ENCODE assay signal across 31 cellular contexts in the genomic region with DNA sequence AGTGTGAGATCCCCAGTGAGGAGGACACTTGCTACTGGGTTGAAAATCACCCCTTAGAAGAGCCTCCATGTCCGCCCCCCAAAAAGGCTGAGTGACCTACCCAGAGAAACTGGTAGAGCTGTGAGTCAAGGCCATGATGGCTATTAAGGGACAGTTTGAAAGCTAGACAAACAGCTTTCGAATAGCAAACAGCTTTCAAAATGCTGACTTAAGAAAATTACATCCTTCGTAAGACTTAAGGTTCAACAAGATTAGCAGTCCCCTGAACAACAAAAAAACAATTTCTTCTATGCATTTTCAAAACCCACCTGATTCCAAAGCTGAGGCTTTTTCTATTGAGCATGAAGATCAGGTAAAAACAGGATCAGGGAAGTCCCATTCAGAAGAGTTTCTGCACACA.
"Had no signal": no experiment of that assay in that cellular context is flagged by ENCODE, and none has a peak within 500 bp of the region (broad histone marks: within the 10 kb centered on the region; RNA-seq: fewer than 3 reads in every experiment).

No MANE protein-coding gene starts in this region.

- H3K4me1 ChIP-seq: left lung, lower lobe of right lung, prostate gland, sigmoid colon, testis, thyroid gland, transverse colon, upper lobe of left lung, vagina had no signal

- H3K36me3 ChIP-seq: left lung, lower lobe of right lung, ovary, prostate gland, sigmoid colon, thyroid gland, transverse colon, upper lobe of left lung, vagina had no signal

- H3K27ac ChIP-seq: left lung, lower lobe of right lung, ovary, prostate gland, sigmoid colon, testis, thyroid gland, transverse colon, upper lobe of left lung, vagina had no signal

- H3K27ac Mint-ChIP-seq: immature natural killer cell; naive thymus-derived CD4-positive, alpha-beta T cell; natural killer cell treated with Interleukin-12 subunit alpha and Interleukin-12 subunit beta and Interleukin-15 and Interleukin-18, amount 100 ng/mL, for 72 hours; stimulated activated memory B cell treated with anti-CD40 and anti-IgM and Interleukin-4, amounts not matched to agents 10 μg/mL and 1 μg/mL and 100 μg/mL, for 72 hours; stimulated activated naive CD8-positive, alpha-beta T cell treated with anti-CD3 and anti-CD28 coated beads, Interleukin-15, amount 100 ng/mL, for 72 hours had no signal

- DNase-seq: hypothalamus; immature natural killer cell; kidney; left colon; left lung; lower lobe of right lung; mammary epithelial cell; mesenchymal stem cell; mucosa of descending colon; naive thymus-derived CD4-positive, alpha-beta T cell; ovary; retina; right cardiac atrium; sigmoid colon; stimulated activated CD4-positive, alpha-beta T cell treated with anti-CD3 and anti-CD28 coated beads, Interleukin-1b, Interleukin-23, amount 100 ng/mL, for 48 hours; stimulated activated CD4-positive, alpha-beta T cell treated with anti-CD3 and anti-CD28 coated beads, Interleukin-2, amount 100 ng/mL, for 48 hours; stimulated activated CD4-positive, alpha-beta T cell treated with anti-CD3 and anti-CD28 coated beads, Interleukin-4, amount 100 ng/mL, for 4 hours; stimulated activated CD8-positive, alpha-beta memory T cell treated with anti-CD3 and anti-CD28 coated beads, Interleukin-4, amount 100 ng/mL, for 48 hours; stimulated activated naive CD4-positive, alpha-beta T cell treated with Interleukin-2 at 50 U/mL for 16 hours; stimulated activated naive CD8-positive, alpha-beta T cell treated with anti-CD3 and anti-CD28 coated beads, Interleukin-15, amount 100 ng/mL, for 72 hours; substantia nigra; testis; thyroid gland; transverse colon; upper lobe of left lung had no signal

- H3K4me3 ChIP-seq: left lung, lower lobe of right lung, mucosa of descending colon, ovary, prostate gland, sigmoid colon, smooth muscle cell, testis, thyroid gland, transverse colon, upper lobe of left lung, vagina had no signal

- FAIRE-seq: islet of Langerhans, kidney had no signal

- H3K4me3 Mint-ChIP-seq: immature natural killer cell; naive thymus-derived CD4-positive, alpha-beta T cell; natural killer cell treated with Interleukin-12 subunit alpha and Interleukin-12 subunit beta and Interleukin-15 and Interleukin-18, amount 100 ng/mL, for 72 hours; stimulated activated memory B cell treated with anti-CD40 and anti-IgM and Interleukin-4, amounts not matched to agents 10 μg/mL and 1 μg/mL and 100 μg/mL, for 72 hours; stimulated activated naive CD8-positive, alpha-beta T cell treated with anti-CD3 and anti-CD28 coated beads, Interleukin-15, amount 100 ng/mL, for 72 hours had no signal

- H3K4me1 Mint-ChIP-seq: immature natural killer cell; naive thymus-derived CD4-positive, alpha-beta T cell; stimulated activated memory B cell treated with anti-CD40 and anti-IgM and Interleukin-4, amounts not matched to agents 10 μg/mL and 1 μg/mL and 100 μg/mL, for 72 hours; stimulated activated naive CD8-positive, alpha-beta T cell treated with anti-CD3 and anti-CD28 coated beads, Interleukin-15, amount 100 ng/mL, for 72 hours had no signal

- ATAC-seq: left colon; left lung; lower lobe of right lung; mucosa of descending colon; naive thymus-derived CD4-positive, alpha-beta T cell; natural killer cell treated with Interleukin-12 subunit alpha and Interleukin-12 subunit beta and Interleukin-15 and Interleukin-18, amount 100 ng/mL, for 72 hours; right cardiac atrium; stimulated activated memory B cell treated with anti-CD40 and anti-IgM and Interleukin-4, amounts not matched to agents 10 μg/mL and 1 μg/mL and 100 μg/mL, for 72 hours; stimulated activated naive CD8-positive, alpha-beta T cell treated with anti-CD3 and anti-CD28 coated beads, Interleukin-15, amount 100 ng/mL, for 72 hours had no signal

- H3K4me2 ChIP-seq: smooth muscle cell had no signal

- H3K9me3 ChIP-seq: left lung, lower lobe of right lung, mucosa of descending colon, ovary, prostate gland, sigmoid colon, testis, thyroid gland, transverse colon, upper lobe of left lung, vagina had no signal

- H3K27me3 ChIP-seq: left lung, ovary, sigmoid colon, testis, thyroid gland, transverse colon, upper lobe of left lung, vagina had no signal

- H3K36me3 Mint-ChIP-seq: immature natural killer cell; natural killer cell treated with Interleukin-12 subunit alpha and Interleukin-12 subunit beta and Interleukin-15 and Interleukin-18, amount 100 ng/mL, for 72 hours; stimulated activated memory B cell treated with anti-CD40 and anti-IgM and Interleukin-4, amounts not matched to agents 10 μg/mL and 1 μg/mL and 100 μg/mL, for 72 hours had no signal

- H3K27me3 Mint-ChIP-seq: naive thymus-derived CD4-positive, alpha-beta T cell; natural killer cell treated with Interleukin-12 subunit alpha and Interleukin-12 subunit beta and Interleukin-15 and Interleukin-18, amount 100 ng/mL, for 72 hours; stimulated activated memory B cell treated with anti-CD40 and anti-IgM and Interleukin-4, amounts not matched to agents 10 μg/mL and 1 μg/mL and 100 μg/mL, for 72 hours; stimulated activated naive CD8-positive, alpha-beta T cell treated with anti-CD3 and anti-CD28 coated beads, Interleukin-15, amount 100 ng/mL, for 72 hours had no signal
